13 cellular contexts compared by ENCODE assay signal in the genomic region with DNA sequence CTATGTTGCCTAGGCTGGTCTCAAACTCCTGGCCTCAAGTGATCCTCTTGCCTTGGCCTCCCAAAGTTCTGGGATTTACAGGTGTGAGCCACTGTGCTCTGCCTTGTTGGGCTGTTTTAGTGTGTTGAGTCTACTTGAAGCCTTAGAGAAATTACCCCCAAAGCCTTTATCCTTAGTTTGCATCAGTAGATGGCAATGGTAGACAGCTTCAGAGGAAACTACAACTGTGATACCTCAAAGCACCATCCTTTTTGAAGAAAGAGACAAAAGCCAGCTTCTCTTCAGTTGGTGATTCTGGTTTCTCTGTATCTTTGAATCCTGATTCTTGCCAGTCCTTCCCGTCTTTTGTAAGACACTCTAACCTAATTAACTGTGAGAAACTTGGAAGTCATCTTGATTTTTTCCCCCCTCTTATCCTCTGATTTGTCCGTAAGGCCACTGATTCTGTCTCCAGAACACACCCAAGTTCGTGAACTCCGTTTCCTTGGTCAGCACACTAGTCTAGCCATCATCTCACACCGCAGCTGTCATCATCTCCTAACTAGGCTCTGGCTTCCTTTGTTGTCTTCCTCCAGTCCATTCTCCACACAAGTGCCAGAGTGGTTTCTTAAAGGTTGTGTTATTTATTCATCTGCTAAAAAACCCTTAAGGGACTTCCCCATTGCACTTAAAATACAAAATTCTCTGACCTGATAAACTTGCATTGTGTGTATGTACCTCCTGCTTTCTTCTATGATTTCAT. TPM values are rescaled to one million over a fixed set of nuclear protein-coding genes. Genes with fewer than 3 reads are reported as not detected.
A peak's percentile ranks its signal among the peaks of the same experiment; 100 is the strongest.
DNase-seq lines count a peak whose midpoint lies in the region; ATAC-seq and TF ChIP-seq lines count a peak whose summit lies in the region.
"Had no signal": no experiment of that assay in that cellular context is flagged by ENCODE, and none has a peak within 500 bp of the region (broad histone marks: within the 10 kb centered on the region; RNA-seq: fewer than 3 reads in every experiment).

No MANE protein-coding gene starts in this region.

- peaks cover 22% of the 10 kb centered on the region for H3K36me3 Mint-ChIP-seq in activated naive CD4-positive, alpha-beta T cell treated with anti-CD3 and anti-CD28 coated beads, Interleukin-2, amount 50 U/mL, for 24 hours

- DNase-seq in activated naive CD4-positive, alpha-beta T cell treated with anti-CD3 and anti-CD28 coated beads, Interleukin-2, amount 50 U/mL, for 16 hours: no peak
- DNase-seq in ascending aorta (ENCODE audit: low spot score in 2 of 2) (no peak), left lung (no peak), vagina (ENCODE audit: extremely low spot score in 2 of 2) (no peak), NCI-H187 (lab: John Stamatoyannopoulos, UW) (no peak), Kasumi-1 (lab: John Stamatoyannopoulos, UW) (no peak)
- DNase-seq in stimulated activated CD4-positive, alpha-beta T cell treated with anti-CD3 and anti-CD28 coated beads, Interleukin-2, amount 100 ng/mL, for 48 hours: no peak
- DNase-seq: activated CD8-positive, alpha-beta memory T cell treated with anti-CD3 and anti-CD28 coated beads, Interleukin-2, amount 50 U/mL, for 48 hours; dorsolateral prefrontal cortex; NCI-H1417 had no signal

- H3K27me3 ChIP-seq in ascending aorta (no peaks in the 10 kb centered on the region), left lung (no peaks in the 10 kb centered on the region), vagina (no peaks in the 10 kb centered on the region)
- H3K27me3 ChIP-seq: dorsolateral prefrontal cortex had no signal

- no peak overlapping the region for H3K4me3 ChIP-seq in ascending aorta
- no peak overlapping the region for H3K4me3 ChIP-seq in left lung
- no peak overlapping the region for H3K4me3 ChIP-seq in vagina

- TF ChIP-seq POLR2A in vagina (IDR thresholded peaks at IDR 0.05): no peak

- H3K4me1 Mint-ChIP-seq in activated naive CD4-positive, alpha-beta T cell treated with anti-CD3 and anti-CD28 coated beads, Interleukin-2, amount 50 U/mL, for 24 hours: peaks cover 34% of the 10 kb centered on the region

- no peak for TF ChIP-seq CTCF in ascending aorta (IDR thresholded peaks at IDR 0.05)
- no peak for TF ChIP-seq CTCF in left lung (IDR thresholded peaks at IDR 0.05)
- TF ChIP-seq CTCF in vagina (IDR thresholded peaks at IDR 0.05): no peak

- peak overlapping the region; percentile 79 for H3K27ac Mint-ChIP-seq in activated naive CD4-positive, alpha-beta T cell treated with anti-CD3 and anti-CD28 coated beads, Interleukin-2, amount 50 U/mL, for 24 hours

- peaks cover 6 to 40% of the 10 kb centered on the region in 2 donors for H3K4me1 ChIP-seq in ascending aorta
- peaks cover 6 to 25% of the 10 kb centered on the region in 2 donors for H3K4me1 ChIP-seq in left lung
- H3K4me1 ChIP-seq in vagina: peaks cover 56% of the 10 kb centered on the region

- peak overlapping the region; percentile 40 to 51 for H3K27ac ChIP-seq in ascending aorta
- no peak overlapping the region for H3K27ac ChIP-seq in left lung
- H3K27ac ChIP-seq in vagina: peak overlapping the region; percentile 9
- H3K27ac ChIP-seq: HL-60 had no signal

- H3K9me3 Mint-ChIP-seq in activated naive CD4-positive, alpha-beta T cell treated with anti-CD3 and anti-CD28 coated beads, Interleukin-2, amount 50 U/mL, for 24 hours: no peaks in the 10 kb centered on the region

- H3K9me3 ChIP-seq in ascending aorta (no peaks in the 10 kb centered on the region), left lung (no peaks in the 10 kb centered on the region), vagina (no peaks in the 10 kb centered on the region)

- ATAC-seq in left lung: peak; percentile 33

- H3K36me3 ChIP-seq in ascending aorta: peaks cover 52 to 68% of the 10 kb centered on the region in 2 donors
- peaks cover 0 to 96% of the 10 kb centered on the region in 2 donors for H3K36me3 ChIP-seq in left lung
- peaks cover 0 to 44% of the 10 kb centered on the region in 2 donors for H3K36me3 ChIP-seq in vagina

- H3K4me3 Mint-ChIP-seq in activated naive CD4-positive, alpha-beta T cell treated with anti-CD3 and anti-CD28 coated beads, Interleukin-2, amount 50 U/mL, for 24 hours: peak overlapping the region; percentile 19
- H3K4me3 Mint-ChIP-seq: neural crest cell had no signal

- intact Hi-C loops in ascending aorta (cut with DNase I): no loop called here
- intact Hi-C loops in left lung (cut with DNase I): no loop called here
- intact Hi-C loops in vagina (cut with DNase I): no loop called here

- H3K27me3 Mint-ChIP-seq in activated naive CD4-positive, alpha-beta T cell treated with anti-CD3 and anti-CD28 coated beads, Interleukin-2, amount 50 U/mL, for 24 hours: no peaks in the 10 kb centered on the region

RNA-seq across cellular contexts. Expression of gene ATP2A2, which starts 20.2 kb away (rescaled TPM):
- total RNA-seq in ascending aorta: 185 TPM
- 100 to 1,000 TPM; 204 to 258 TPM for total RNA-seq in left lung
- total RNA-seq in vagina: 127 TPM

Comparison
In these comparisons a context has a peak if more than half of its experiments do, and no peak if none do; other contexts are left out.
1. H3K27ac ChIP-seq: peak in ascending aorta (2 of 2) and vagina (single experiment); none in left lung (0 of 2).